ENCODE assay signal across 1 cellular context in genomic region chr9:69198526-69199250, GRCh38.
TF ChIP-seq lines count a peak whose summit lies in the region.

No MANE protein-coding gene starts in this region.

TF ChIP-seq in K562, 482 proteins besides CTCF, POLR2A, EP300 and RAD21:
- TF ChIP-seq MAFG (tag; conservative IDR thresholded peaks at IDR 0.05): peak; percentile 55
- peak; percentile 34 for TF ChIP-seq MAFK (IDR thresholded peaks at IDR 0.05; ENCODE audit: low read length)
- peak; percentile 73 for TF ChIP-seq ZNF316 (IDR thresholded peaks at IDR 0.05)
- peak; percentile 37; the same call in 1 of the 2 replicates for TF ChIP-seq MAFF (IDR thresholded peaks at IDR 0.05; ENCODE audit: low read length)
- TF ChIP-seq C11orf30 (IDR thresholded peaks at IDR 0.05; ENCODE audit: low read depth): peak; percentile 68
- no peak for TF ChIP-seq MTA1 (IDR thresholded peaks at IDR 0.05; ENCODE audit: borderline replicate concordance)
- TF ChIP-seq VEZF1 (CRISPR knock-in tag; IDR thresholded peaks at IDR 0.05): peak; percentile 26; the same call in 1 of the 2 replicates
- no peak for TF ChIP-seq TAL1 (IDR thresholded peaks at IDR 0.05)
